35 cellular contexts compared by ENCODE assay signal in genomic region chr17:63480192-63480784, GRCh38. TPM values are rescaled to one million over a fixed set of nuclear protein-coding genes. Genes with fewer than 3 reads are reported as not detected.
"Had no signal": no experiment of that assay in that cellular context is flagged by ENCODE, and none has a peak within 500 bp of the region (broad histone marks: within the 10 kb centered on the region; RNA-seq: fewer than 3 reads in every experiment).

No MANE protein-coding gene starts in this region.

- H3K27me3 ChIP-seq: ovary, uterus had no signal

- DNase-seq: activated CD4-positive, alpha-beta memory T cell treated with anti-CD3 and anti-CD28 coated beads for 36 hours; activated CD4-positive, alpha-beta T cell treated with anti-CD3 and anti-CD28 coated beads, Interleukin-2, amount 10 ng/mL, durations not matched to agents 24 days and 14 days; activated CD4-positive, CD25-positive, alpha-beta regulatory T cell treated with anti-CD3 and anti-CD28 coated beads, Interleukin-2, amount 50 U/mL, for 72 hours; activated CD8-positive, alpha-beta memory T cell treated with anti-CD3 and anti-CD28 coated beads, Interleukin-2, amount 50 U/mL, for 4 hours; activated gamma-delta T cell; activated naive CD8-positive, alpha-beta T cell treated with anti-CD3 and anti-CD28 coated beads, Interleukin-2, amount 50 U/mL, for 24 hours; activated T-cell treated with anti-CD3 and anti-CD28 coated beads, Interleukin-2, amount 50 U/mL, for 1 hour; amygdala; foreskin keratinocyte; hypothalamus; immature natural killer cell; lower lobe of right lung; ovary; psoas muscle; sigmoid colon; small intestine; stimulated activated CD4-positive, alpha-beta T cell treated with anti-CD3 and anti-CD28 coated beads, Interleukin-1b, Interleukin-23, amount 100 ng/mL, for 48 hours; stimulated activated CD4-positive, alpha-beta T cell treated with anti-CD3 and anti-CD28 coated beads, Interleukin-4, amount 100 ng/mL, for 4 hours; stimulated activated CD8-positive, alpha-beta memory T cell treated with anti-CD3 and anti-CD28 coated beads, Interleukin-4, amount 100 ng/mL, for 48 hours; stimulated activated naive CD8-positive, alpha-beta T cell treated with anti-CD3 and anti-CD28 coated beads, Interleukin-15, amount 100 ng/mL, for 72 hours; T-helper 9 cell; uterus had no signal

- H3K36me3 ChIP-seq: neutrophil, ovary, sigmoid colon, uterus had no signal

- H3K27ac ChIP-seq: esophagus muscularis mucosa, foreskin keratinocyte, heart left ventricle, neutrophil, ovary, psoas muscle, sigmoid colon, uterus had no signal

- ATAC-seq: activated naive CD8-positive, alpha-beta T cell treated with anti-CD3 and anti-CD28 coated beads, Interleukin-2, amount 50 U/mL, for 24 hours; foreskin keratinocyte; heart left ventricle; left lobe of liver; lower lobe of right lung; psoas muscle; stimulated activated memory B cell treated with anti-CD40 and anti-IgM and Interleukin-4, amounts not matched to agents 10 μg/mL and 1 μg/mL and 100 μg/mL, for 72 hours; stimulated activated naive CD8-positive, alpha-beta T cell treated with anti-CD3 and anti-CD28 coated beads, Interleukin-15, amount 100 ng/mL, for 72 hours had no signal

- H3K4me3 ChIP-seq: esophagus muscularis mucosa, heart left ventricle, lower lobe of right lung, ovary, psoas muscle, sigmoid colon, uterus had no signal

- H3K9me3 ChIP-seq: esophagus muscularis mucosa, heart left ventricle, lower lobe of right lung, neutrophil, ovary, psoas muscle, sigmoid colon, uterus had no signal

- H3K9me3 Mint-ChIP-seq: activated CD4-positive, alpha-beta memory T cell treated with anti-CD3 and anti-CD28 coated beads for 36 hours; activated CD4-positive, alpha-beta T cell treated with anti-CD3 and anti-CD28 coated beads, Interleukin-2, amount 10 ng/mL, durations not matched to agents 24 days and 14 days; activated naive CD4-positive, alpha-beta T cell treated with anti-CD3 and anti-CD28 coated beads, Interleukin-2, amount 50 U/mL, for 24 hours; activated naive CD8-positive, alpha-beta T cell treated with anti-CD3 and anti-CD28 coated beads, Interleukin-2, amount 50 U/mL, for 24 hours; immature natural killer cell; nephron; stimulated activated memory B cell treated with anti-CD40 and anti-IgM and Interleukin-4, amounts not matched to agents 10 μg/mL and 1 μg/mL and 100 μg/mL, for 72 hours; stimulated activated naive CD8-positive, alpha-beta T cell treated with anti-CD3 and anti-CD28 coated beads, Interleukin-15, amount 100 ng/mL, for 72 hours; T-helper 1 cell treated with Interleukin-12 subunit alpha and Interleukin-12 subunit beta and Interleukin-4 antibody, amounts not matched to agents 30 μg/mL and 1 μg/mL, for 36 hours; type B pancreatic cell had no signal

- H3K4me1 Mint-ChIP-seq: nephron had no signal

- H3K27ac Mint-ChIP-seq: activated CD4-positive, alpha-beta memory T cell treated with anti-CD3 and anti-CD28 coated beads for 36 hours; activated CD4-positive, alpha-beta T cell treated with anti-CD3 and anti-CD28 coated beads, Interleukin-2, amount 10 ng/mL, durations not matched to agents 24 days and 14 days; activated naive CD4-positive, alpha-beta T cell treated with anti-CD3 and anti-CD28 coated beads, Interleukin-2, amount 50 U/mL, for 24 hours; activated naive CD8-positive, alpha-beta T cell treated with anti-CD3 and anti-CD28 coated beads, Interleukin-2, amount 50 U/mL, for 24 hours; immature natural killer cell; nephron; stimulated activated memory B cell treated with anti-CD40 and anti-IgM and Interleukin-4, amounts not matched to agents 10 μg/mL and 1 μg/mL and 100 μg/mL, for 72 hours; stimulated activated naive CD8-positive, alpha-beta T cell treated with anti-CD3 and anti-CD28 coated beads, Interleukin-15, amount 100 ng/mL, for 72 hours; T-helper 1 cell treated with Interleukin-12 subunit alpha and Interleukin-12 subunit beta and Interleukin-4 antibody, amounts not matched to agents 30 μg/mL and 1 μg/mL, for 36 hours; type B pancreatic cell had no signal

- H3K4me3 Mint-ChIP-seq: activated CD4-positive, alpha-beta memory T cell treated with anti-CD3 and anti-CD28 coated beads for 36 hours; activated CD4-positive, alpha-beta T cell treated with anti-CD3 and anti-CD28 coated beads, Interleukin-2, amount 10 ng/mL, durations not matched to agents 24 days and 14 days; activated naive CD4-positive, alpha-beta T cell treated with anti-CD3 and anti-CD28 coated beads, Interleukin-2, amount 50 U/mL, for 24 hours; activated naive CD8-positive, alpha-beta T cell treated with anti-CD3 and anti-CD28 coated beads, Interleukin-2, amount 50 U/mL, for 24 hours; immature natural killer cell; stimulated activated memory B cell treated with anti-CD40 and anti-IgM and Interleukin-4, amounts not matched to agents 10 μg/mL and 1 μg/mL and 100 μg/mL, for 72 hours; stimulated activated naive CD8-positive, alpha-beta T cell treated with anti-CD3 and anti-CD28 coated beads, Interleukin-15, amount 100 ng/mL, for 72 hours; T-helper 1 cell treated with Interleukin-12 subunit alpha and Interleukin-12 subunit beta and Interleukin-4 antibody, amounts not matched to agents 30 μg/mL and 1 μg/mL, for 36 hours; type B pancreatic cell had no signal

- H3K36me3 Mint-ChIP-seq: activated CD4-positive, alpha-beta memory T cell treated with anti-CD3 and anti-CD28 coated beads for 36 hours; activated naive CD4-positive, alpha-beta T cell treated with anti-CD3 and anti-CD28 coated beads, Interleukin-2, amount 50 U/mL, for 24 hours; immature natural killer cell; stimulated activated memory B cell treated with anti-CD40 and anti-IgM and Interleukin-4, amounts not matched to agents 10 μg/mL and 1 μg/mL and 100 μg/mL, for 72 hours; type B pancreatic cell had no signal

- H3K4me1 ChIP-seq: foreskin keratinocyte had no signal

RNA-seq across cellular contexts. Expression of gene ACE, which starts 3.4 kb away (rescaled TPM):
- total RNA-seq: activated CD4-positive, alpha-beta T cell treated with anti-CD3 and anti-CD28 coated beads, Interleukin-2, amount 10 ng/mL, durations not matched to agents 24 days and 14 days had no signal

RNA-seq across cellular contexts. Expression of gene KCNH6, which starts 42.9 kb away (rescaled TPM):
- total RNA-seq: activated CD4-positive, alpha-beta memory T cell treated with anti-CD3 and anti-CD28 coated beads for 36 hours; activated CD4-positive, alpha-beta T cell treated with anti-CD3 and anti-CD28 coated beads, Interleukin-2, amount 10 ng/mL, durations not matched to agents 24 days and 14 days; activated CD8-positive, alpha-beta memory T cell treated with anti-CD3 and anti-CD28 coated beads for 36 hours; chondrocyte; esophagus muscularis mucosa; foreskin keratinocyte; heart left ventricle; left lobe of liver; mesenteric fat pad; mucosa of gallbladder; psoas muscle; sigmoid colon; uterus had no signal
- polyA plus RNA-seq: foreskin keratinocyte, immature natural killer cell, ovary, psoas muscle had no signal
